9 cellular contexts compared by ENCODE assay signal in genomic region chr17:39867084-39867890, GRCh38. TPM values are rescaled to one million over a fixed set of nuclear protein-coding genes. Genes with fewer than 3 reads are reported as not detected.
DNase-seq lines count a peak whose midpoint lies in the region; ATAC-seq lines count a peak whose summit lies in the region.
"Had no signal": no experiment of that assay in that cellular context is flagged by ENCODE, and none has a peak within 500 bp of the region (broad histone marks: within the 10 kb centered on the region; RNA-seq: fewer than 3 reads in every experiment).

No MANE protein-coding gene starts in this region.

- peaks cover 41% of the 10 kb centered on the region for H3K4me1 Mint-ChIP-seq in activated CD4-positive, alpha-beta T cell treated with anti-CD3 and anti-CD28 coated beads, Interleukin-2, amount 10 ng/mL, durations not matched to agents 24 days and 14 days

- no peaks in the 10 kb centered on the region for H3K36me3 Mint-ChIP-seq in activated CD4-positive, alpha-beta T cell treated with anti-CD3 and anti-CD28 coated beads, Interleukin-2, amount 10 ng/mL, durations not matched to agents 24 days and 14 days (ENCODE audit: low read depth)

- DNase-seq in activated CD4-positive, alpha-beta T cell treated with anti-CD3 and anti-CD28 coated beads, Interleukin-2, amount 10 ng/mL, durations not matched to agents 24 days and 14 days = peak; percentile 79
- peak; percentile 32 to 58 for DNase-seq in stimulated activated CD4-positive, alpha-beta T cell treated with anti-CD3 and anti-CD28 coated beads, Interleukin-12 subunit alpha, Interleukin-12 subunit beta, amount 100 ng/mL, for 24 hours (ENCODE audit: low read depth in 2 of 2)
- DNase-seq in NCI-H1417 treated with DMSO at 0.1 percent for 48 hours (lab: John Stamatoyannopoulos, UW) (no peak), NCI-H2171 (lab: John Stamatoyannopoulos, UW) (no peak), DMS153 treated with DMSO at 0.1 percent for 48 hours (lab: John Stamatoyannopoulos, UW; ENCODE audit: unreplicated experiment) (no peak), DMS79 (lab: John Stamatoyannopoulos, UW) (no peak)

- peak overlapping the region; percentile 94 for H3K27ac Mint-ChIP-seq in activated CD4-positive, alpha-beta T cell treated with anti-CD3 and anti-CD28 coated beads, Interleukin-2, amount 10 ng/mL, durations not matched to agents 24 days and 14 days

- peaks cover 5% of the 10 kb centered on the region for H3K27me3 Mint-ChIP-seq in activated CD4-positive, alpha-beta T cell treated with anti-CD3 and anti-CD28 coated beads, Interleukin-2, amount 10 ng/mL, durations not matched to agents 24 days and 14 days

- ATAC-seq in GM18511 (IDR thresholded peaks at IDR 0.05; ENCODE audit: unreplicated experiment) = peak; percentile 70
- peak; percentile 54 for ATAC-seq in HG02885 (IDR thresholded peaks at IDR 0.05; ENCODE audit: poor library complexity, unreplicated experiment)

- intact Hi-C loops in activated CD4-positive, alpha-beta T cell treated with anti-CD3 and anti-CD28 coated beads, Interleukin-2, amount 10 ng/mL, durations not matched to agents 24 days and 14 days (cut with micrococcal nuclease) = loop anchor here (1.0 to 5.0 kb wide), 5 partner anchors 59 to 180 kb away; partner anchors contain the start of gene PGAP3

- no peaks in the 10 kb centered on the region for H3K9me3 Mint-ChIP-seq in activated CD4-positive, alpha-beta T cell treated with anti-CD3 and anti-CD28 coated beads, Interleukin-2, amount 10 ng/mL, durations not matched to agents 24 days and 14 days

- H3K4me3 Mint-ChIP-seq in activated CD4-positive, alpha-beta T cell treated with anti-CD3 and anti-CD28 coated beads, Interleukin-2, amount 10 ng/mL, durations not matched to agents 24 days and 14 days = peak overlapping the region; percentile 65

RNA-seq across cellular contexts. Expression of gene ZPBP2, which starts 0.7 kb away (rescaled TPM):
- not detected in 2 replicates for total RNA-seq in activated CD4-positive, alpha-beta T cell treated with anti-CD3 and anti-CD28 coated beads, Interleukin-2, amount 10 ng/mL, durations not matched to agents 24 days and 14 days
- total RNA-seq: dermis microvascular lymphatic vessel endothelial cell had no signal

RNA-seq across cellular contexts. Expression of gene IKZF3, which starts 3.2 kb away (rescaled TPM):
- total RNA-seq in activated CD4-positive, alpha-beta T cell treated with anti-CD3 and anti-CD28 coated beads, Interleukin-2, amount 10 ng/mL, durations not matched to agents 24 days and 14 days = 14.7 and 15.9 TPM in 2 replicates
- total RNA-seq: dermis microvascular lymphatic vessel endothelial cell had no signal

RNA-seq across cellular contexts. Expression of gene GSDMB, which starts 51.1 kb away (rescaled TPM):
- total RNA-seq in activated CD4-positive, alpha-beta T cell treated with anti-CD3 and anti-CD28 coated beads, Interleukin-2, amount 10 ng/mL, durations not matched to agents 24 days and 14 days = 22.1 and 22.7 TPM in 2 replicates

Comparison
In these comparisons a context has a peak if more than half of its experiments do, and no peak if none do; other contexts are left out.
1. DNase-seq: peak in activated CD4-positive, alpha-beta T cell treated with anti-CD3 and anti-CD28 coated beads, Interleukin-2, amount 10 ng/mL, durations not matched to agents 24 days and 14 days (single experiment) and stimulated activated CD4-positive, alpha-beta T cell treated with anti-CD3 and anti-CD28 coated beads, Interleukin-12 subunit alpha, Interleukin-12 subunit beta, amount 100 ng/mL, for 24 hours (2 of 2); none in NCI-H1417 treated with DMSO at 0.1 percent for 48 hours (single experiment), NCI-H2171 (single experiment), DMS153 treated with DMSO at 0.1 percent for 48 hours (single experiment) and DMS79 (single experiment).